15 cellular contexts compared by ENCODE assay signal in the genomic region with DNA sequence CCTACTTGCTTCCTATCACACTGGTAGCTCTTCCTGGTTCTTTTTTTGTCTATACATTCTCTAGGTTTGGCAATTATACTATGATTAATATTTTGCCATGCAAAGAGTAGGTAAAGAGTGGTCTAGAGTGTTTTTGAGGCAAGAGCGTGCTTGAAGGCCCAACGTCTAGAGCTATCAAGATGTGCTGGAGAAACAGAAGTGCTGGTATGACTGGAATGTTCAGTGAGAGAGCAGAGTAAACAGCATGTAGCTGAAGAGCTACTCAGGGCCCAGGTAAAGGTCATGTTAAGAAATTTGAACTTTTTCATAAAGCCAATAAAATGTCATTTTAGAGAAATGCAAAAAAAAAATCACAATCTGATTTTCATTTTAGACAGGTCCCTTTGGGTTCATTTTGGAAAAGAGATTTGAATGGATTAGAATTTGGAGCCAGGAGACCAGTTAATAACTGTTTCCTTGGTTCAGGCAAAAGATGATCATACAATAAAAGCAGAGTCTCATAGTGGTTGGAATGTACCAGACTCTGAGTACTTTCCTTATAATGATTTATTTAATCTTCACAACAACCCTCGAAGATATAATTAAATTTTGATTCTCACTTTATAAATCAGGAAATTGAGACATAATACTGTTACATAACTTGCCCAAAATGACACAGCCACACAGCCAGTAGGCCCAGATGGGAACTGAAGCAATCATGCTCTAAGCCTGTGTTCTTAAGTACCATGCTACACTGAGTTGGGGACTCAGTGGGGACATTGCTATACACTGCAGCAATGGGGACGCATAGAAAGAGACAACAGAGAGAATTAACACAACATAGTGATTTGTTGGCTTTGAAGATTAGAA.
"Had no signal": no experiment of that assay in that cellular context is flagged by ENCODE, and none has a peak within 500 bp of the region (broad histone marks: within the 10 kb centered on the region; RNA-seq: fewer than 3 reads in every experiment).

No MANE protein-coding gene starts in this region.

- DNase-seq: activated CD4-positive, alpha-beta T cell treated with anti-CD3 and anti-CD28 coated beads for 4 hours; activated CD8-positive, alpha-beta memory T cell treated with anti-CD3 and anti-CD28 coated beads, Interleukin-2, amount 50 U/mL, for 4 hours; activated CD8-positive, alpha-beta T cell treated with anti-CD3 and anti-CD28 coated beads for 36 hours; activated gamma-delta T cell treated with Interleukin-2 at 50 U/mL for 16 hours; activated T-cell treated with anti-CD3 and anti-CD28 coated beads, Interleukin-2, amount 50 U/mL, for 72 hours; caudate nucleus; effector CD8-positive, alpha-beta T cell; left colon; mesenchymal stem cell; pancreas; stimulated activated CD4-positive, alpha-beta T cell treated with anti-CD3 and anti-CD28 coated beads, Interleukin-15, amount 100 ng/mL, for 24 hours; T-helper 9 cell; tibial artery; WERI-Rb-1 had no signal

- H3K4me3 ChIP-seq: coronary artery, pancreas, tibial artery had no signal

- H3K4me1 ChIP-seq: pancreas, tibial artery had no signal

- H3K36me3 ChIP-seq: pancreas, tibial artery, WERI-Rb-1 had no signal

- H3K27me3 ChIP-seq: pancreas, tibial artery had no signal

- H3K9me3 ChIP-seq: pancreas, tibial artery had no signal

- H3K27ac ChIP-seq: coronary artery, pancreas, tibial artery, WERI-Rb-1 had no signal

- ATAC-seq: activated CD8-positive, alpha-beta T cell treated with anti-CD3 and anti-CD28 coated beads for 36 hours; activated T-cell treated with anti-CD3 and anti-CD28 coated beads, Interleukin-2, amount 50 U/mL, for 72 hours; left colon had no signal
